19 cellular contexts compared by ENCODE assay signal in the genomic region with DNA sequence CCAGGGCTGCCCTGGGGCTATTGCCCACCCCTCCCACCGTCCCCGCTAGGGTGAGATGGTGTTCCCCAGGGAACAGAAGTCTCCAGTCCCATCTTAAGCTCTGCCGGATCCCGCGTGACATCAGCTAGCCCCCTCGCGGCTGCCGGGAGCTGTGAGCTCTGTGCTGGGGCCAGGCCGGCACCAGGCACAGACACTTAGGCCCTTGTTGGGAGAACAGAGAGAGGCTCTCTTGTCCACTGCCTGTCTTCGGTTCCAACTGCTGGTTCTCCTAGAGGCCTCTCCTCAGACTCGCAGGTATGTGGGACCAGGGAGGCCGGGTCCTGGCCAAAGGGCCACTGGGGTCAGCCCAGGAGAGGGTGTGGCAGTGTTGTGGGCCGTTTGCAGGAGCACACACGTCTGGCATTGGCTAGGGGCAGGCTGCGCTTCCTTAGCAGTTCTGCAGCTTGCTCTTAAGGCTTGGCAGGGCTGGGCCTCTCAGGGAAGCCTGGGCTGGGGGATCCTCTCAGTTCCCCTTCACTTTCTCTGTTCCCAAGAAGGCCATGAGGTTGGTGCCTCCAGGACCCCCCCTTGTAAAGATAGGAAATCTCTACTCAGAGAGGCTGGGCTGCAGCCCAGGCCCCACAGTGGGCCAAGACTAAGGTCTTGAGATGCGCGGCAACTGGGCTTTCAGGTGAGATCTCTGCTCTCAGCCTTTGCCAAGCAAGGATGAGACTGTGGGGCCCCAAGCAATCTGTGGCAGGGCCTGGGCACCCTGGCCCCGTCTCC. TPM values are rescaled to one million over a fixed set of nuclear protein-coding genes. Genes with fewer than 3 reads are reported as not detected.
DNase-seq lines count a peak whose midpoint lies in the region; ATAC-seq and TF ChIP-seq lines count a peak whose summit lies in the region.
"Had no signal": no experiment of that assay in that cellular context is flagged by ENCODE, and none has a peak within 500 bp of the region (broad histone marks: within the 10 kb centered on the region; RNA-seq: fewer than 3 reads in every experiment).

No MANE protein-coding gene starts in this region.

- in situ Hi-C loops in SK-MEL-5 (cut with HindIII; ENCODE audit: low pct_unique_long_range_greater_than_20kb, low sequenced_read_pairs), result no loop called here

- H3K36me3 ChIP-seq in BE2C, result no peaks in the 10 kb centered on the region
- H3K36me3 ChIP-seq: brain microvascular endothelial cell, left ventricle myocardium inferior, suprapubic skin had no signal

- DNase-seq in BE2C, result peak; percentile 39
- DNase-seq in SK-MEL-5 (ENCODE audit: low read depth, low spot score), result peak; percentile 32
- DNase-seq in head of caudate nucleus, result peak; percentile 46 to 90 (median 78)
- DNase-seq in pons (ENCODE audit: low spot score), result peak; percentile 93
- DNase-seq in NCI-H1105 (lab: John Stamatoyannopoulos, UW), result no peak
- no peak for DNase-seq in Right ventricle myocardium inferior (ENCODE audit: missing footprints)
- DNase-seq in activated T-cell treated with anti-CD3 and anti-CD28 coated beads, Interleukin-2, amount 50 U/mL, for 48 hours, result no peak
- DNase-seq: activated CD4-positive, alpha-beta T cell treated with anti-CD3 and anti-CD28 coated beads, Interleukin-2, amount 10 ng/mL, durations not matched to agents 7 days and 5 days; activated naive CD8-positive, alpha-beta T cell treated with anti-CD3 and anti-CD28 coated beads, Interleukin-2, amount 10 ng/mL, durations not matched to agents 7 days and 5 days; brain microvascular endothelial cell; foreskin melanocyte; left ventricle myocardium inferior; NCI-H1694 treated with DMSO at 0.1 percent for 48 hours; NCI-H69; SHP77 treated with DMSO at 0.1 percent for 48 hours; T-helper 1 cell had no signal

- ATAC-seq in GM19395 (IDR thresholded peaks at IDR 0.05; ENCODE audit: unreplicated experiment) (no peak), Right ventricle myocardium inferior (no peak)
- ATAC-seq: activated T-helper 17 cell treated with anti-CD3 and anti-CD28 coated beads, Interleukin-2, amount 50 U/mL, for 72 hours had no signal

- H3K27me3 ChIP-seq in BE2C, result no peaks in the 10 kb centered on the region
- H3K27me3 ChIP-seq: brain microvascular endothelial cell, suprapubic skin had no signal

- TF ChIP-seq CTCF in BE2C (IDR thresholded peaks at IDR 0.05; ENCODE audit: low read depth, low read length), result no peak; the same call in 1 of the 2 replicates

- H3K4me3 ChIP-seq in BE2C (ENCODE audit: low read depth, low read length), result no peak overlapping the region
- H3K4me3 ChIP-seq: left ventricle myocardium inferior, suprapubic skin had no signal

- H3K9me3 ChIP-seq in BE2C, result no peaks in the 10 kb centered on the region
- H3K9me3 ChIP-seq: left ventricle myocardium inferior, suprapubic skin had no signal

- H3K4me1 ChIP-seq in BE2C, result no peaks in the 10 kb centered on the region
- H3K4me1 ChIP-seq: left ventricle myocardium inferior, suprapubic skin had no signal

- intact Hi-C loops in head of caudate nucleus (cut with DNase I) (no loop called here), Right ventricle myocardium inferior (cut with DNase I) (no loop called here)

RNA-seq across cellular contexts. Expression of a gene that starts 6.3 kb away (rescaled TPM):
- 0.54 TPM for polyA plus RNA-seq in BE2C (2012; ENCODE audit: insufficient read depth, insufficient read length, low read depth)
- 0.29 TPM in 1 of 2 replicates, not detected in the other for total RNA-seq in SK-MEL-5 (2014; rRNA removed; shearing (Covaris generic))
- polyA plus RNA-seq in SK-MEL-5 (2015; cell fraction: cytosol; rRNA removed), result 0.13 TPM in 1 of 2 replicates, not detected in the other
- 2.4 TPM in 1 of 2 replicates, not detected in the other for polyA plus RNA-seq in SK-MEL-5 (2015; cell fraction: nucleus; rRNA removed)
- total RNA-seq in Right ventricle myocardium inferior, result 1.1 TPM

RNA-seq across cellular contexts. Expression of a gene that starts 25.6 kb away (rescaled TPM):
- 41.4 TPM for polyA plus RNA-seq in BE2C (2012; ENCODE audit: insufficient read depth, insufficient read length, low read depth)
- total RNA-seq in SK-MEL-5 (2014; rRNA removed; shearing (Covaris generic)), result 22.1 and 26.8 TPM in 2 replicates
- 15.0 and 15.7 TPM in 2 replicates for polyA plus RNA-seq in SK-MEL-5 (2015; cell fraction: cytosol; rRNA removed)
- 14.4 and 19.1 TPM in 2 replicates for polyA plus RNA-seq in SK-MEL-5 (2015; cell fraction: nucleus; rRNA removed)
- 6.5 TPM for total RNA-seq in Right ventricle myocardium inferior

RNA-seq across cellular contexts. Expression of a gene that starts 57.7 kb away (rescaled TPM):
- polyA plus RNA-seq in BE2C (2012; ENCODE audit: insufficient read depth, insufficient read length, low read depth), result 2.2 TPM
- 1.2 and 2.0 TPM in 2 replicates for total RNA-seq in SK-MEL-5 (2014; rRNA removed; shearing (Covaris generic))
- polyA plus RNA-seq in SK-MEL-5 (2015; cell fraction: cytosol; rRNA removed), result 1.2 and 1.5 TPM in 2 replicates
- 11.7 and 15.2 TPM in 2 replicates for polyA plus RNA-seq in SK-MEL-5 (2015; cell fraction: nucleus; rRNA removed)
- total RNA-seq in Right ventricle myocardium inferior, result 3.8 TPM

Comparison
In these comparisons a context has a peak if more than half of its experiments do, and no peak if none do; other contexts are left out.
1. DNase-seq: peak in BE2C (single experiment), SK-MEL-5 (single experiment), head of caudate nucleus (42 of 42) and pons (single experiment); none in NCI-H1105 (single experiment), Right ventricle myocardium inferior (single experiment) and activated T-cell treated with anti-CD3 and anti-CD28 coated beads, Interleukin-2, amount 50 U/mL, for 48 hours (0 of 2).